ENCODE assay signal across 1 cellular context in the genomic region with DNA sequence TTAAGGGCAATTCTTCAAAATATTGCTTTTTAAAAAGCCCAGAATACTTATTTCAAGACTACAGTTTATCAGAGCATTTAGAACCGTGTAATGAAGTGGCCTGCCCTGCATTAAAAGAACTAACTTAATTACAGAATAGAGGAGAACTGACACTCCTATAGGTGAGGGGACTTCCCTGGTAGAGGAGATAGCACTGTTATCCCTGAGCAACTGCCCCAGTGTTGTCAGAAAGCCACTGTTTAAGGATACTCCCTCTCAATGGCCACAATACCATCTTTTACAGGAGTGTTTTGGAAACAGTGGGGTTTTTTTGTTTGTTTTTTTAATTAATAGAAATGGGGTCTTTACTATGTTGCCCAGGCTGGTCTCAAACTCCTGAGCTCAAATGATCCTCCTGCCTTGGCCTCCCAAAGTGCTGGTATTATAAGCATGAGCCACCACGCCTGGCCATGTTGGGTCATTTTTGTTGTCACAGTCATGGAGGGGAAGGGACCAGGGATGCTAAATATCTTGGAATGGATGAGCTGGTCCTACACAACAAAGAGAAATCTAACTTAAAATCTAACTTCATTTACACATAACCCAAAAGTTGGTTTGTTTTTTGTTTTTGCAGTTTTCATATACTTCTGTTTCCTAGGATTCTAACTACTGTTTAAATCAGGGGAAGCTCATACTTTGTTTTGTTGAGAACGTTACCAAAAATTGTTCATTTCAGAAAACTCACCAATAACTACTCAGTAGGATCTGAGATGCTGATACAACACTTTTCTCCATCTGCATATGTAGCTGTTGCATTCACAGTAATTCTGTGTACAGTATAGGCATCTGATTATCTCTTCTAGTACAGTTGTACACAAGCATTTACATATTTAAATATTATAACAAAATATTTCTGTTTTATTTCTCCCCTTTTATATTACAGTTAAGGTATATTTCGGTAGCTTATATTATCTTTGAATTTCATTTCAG.
A peak's percentile ranks its signal among the peaks of the same experiment; 100 is the strongest.
TF ChIP-seq lines count a peak whose summit lies in the region.

No MANE protein-coding gene starts in this region.

TF ChIP-seq in WTC11, 78 proteins besides CTCF, POLR2A, EP300 and RAD21 (continued from another document):
- 0 out of 2 replicates have a peak, but pooled peaks have one; percentile 15 for TF ChIP-seq ZNF425 (CRISPR knock-in tag; conservative IDR thresholded peaks at IDR 0.05)
- TF ChIP-seq AR (CRISPR knock-in tag; IDR thresholded peaks at IDR 0.05): 0 out of 2 replicates have a peak, but pooled peaks have one; percentile 56
